ENCODE assay signal across 8 cellular contexts in the genomic region with DNA sequence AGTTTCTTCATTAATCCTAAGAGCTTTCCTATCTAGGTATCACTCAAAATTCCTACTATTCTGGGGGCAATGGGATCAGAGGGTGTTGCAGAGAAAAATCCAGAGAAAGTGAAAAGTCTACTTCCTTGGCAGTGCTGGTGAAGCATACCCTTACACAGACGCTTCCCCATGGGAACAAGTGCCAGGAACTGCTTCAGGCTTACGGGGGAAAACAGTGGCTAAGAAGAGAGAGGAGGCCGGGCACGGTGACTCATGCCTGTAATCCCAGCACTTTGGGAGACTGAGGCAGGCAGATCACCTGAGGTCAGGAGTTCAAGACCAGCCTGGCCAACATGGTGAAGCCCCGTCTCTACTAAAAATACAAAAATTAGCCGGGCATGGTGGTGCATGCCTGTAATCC. TPM values are rescaled to one million over a fixed set of nuclear protein-coding genes. Genes with fewer than 3 reads are reported as not detected.
A peak's percentile ranks its signal among the peaks of the same experiment; 100 is the strongest.
DNase-seq lines count a peak whose midpoint lies in the region; ATAC-seq and TF ChIP-seq lines count a peak whose summit lies in the region.
"Not testable (repeated sequence)": the region's sequence is repeated elsewhere in the genome, so short reads cannot be mapped to it uniquely, and the experiment has no call there.

No MANE protein-coding gene starts in this region.

- not testable (repeated sequence) for H3K36me3 ChIP-seq in ACC112 (ENCODE audit: insufficient read depth, low read length)

- H3K27me3 Mint-ChIP-seq in IgD-negative memory B cell; activated B cell treated with CpG ODN at 0.5 μM for 24 hours; activated naive CD8-positive, alpha-beta T cell treated with anti-CD3 and anti-CD28 coated beads, Interleukin-2, amount 10 ng/mL, durations not matched to agents 7 days and 5 days; dendritic cell treated with granulocyte-macrophage colony-stimulating factor and Interleukin-4, amounts not matched to agents 40 ng/mL and 50 ng/mL, for 4 days; natural killer cell treated with Interleukin-12 subunit alpha and Interleukin-12 subunit beta and Interleukin-15 and Interleukin-18, amount 100 ng/mL, for 72 hours; stimulated activated naive CD8-positive, alpha-beta T cell treated with anti-CD3 and anti-CD28 coated beads, Interleukin-15, Interleukin-2, amounts not matched to agents 100 ng/mL and 50 ng/mL, for 24 hours: not testable (repeated sequence)

- peaks cover 76% of the 10 kb centered on the region for H3K79me2 ChIP-seq in ACC112 (ENCODE audit: control insufficient read depth, insufficient read depth, low read length, unreplicated experiment)

- DNase-seq in activated B cell treated with CpG ODN at 0.5 μM for 24 hours; activated naive CD8-positive, alpha-beta T cell treated with anti-CD3 and anti-CD28 coated beads, Interleukin-2, amount 10 ng/mL, durations not matched to agents 7 days and 5 days; right cardiac atrium; natural killer cell treated with Interleukin-12 subunit alpha and Interleukin-12 subunit beta and Interleukin-15 and Interleukin-18, amount 100 ng/mL, for 72 hours (ENCODE audit: low spot score): not testable (repeated sequence)

- H3K4me1 ChIP-seq in ACC112 (ENCODE audit: control insufficient read depth, insufficient read depth, low read length, unreplicated experiment): peaks cover 61% of the 10 kb centered on the region
- peaks cover 43% of the 10 kb centered on the region for H3K4me1 ChIP-seq in right cardiac atrium (ENCODE audit: control insufficient read depth, insufficient read depth, low read length)

- not testable (repeated sequence) for H3K27me3 ChIP-seq in ACC112 (ENCODE audit: insufficient read depth, low read length); right cardiac atrium (ENCODE audit: control insufficient read depth, insufficient read depth)

- 44% methylated on average over 6 of the region's 6 CpGs for WGBS in right cardiac atrium

- not testable (repeated sequence) for H3K9me3 ChIP-seq in right cardiac atrium (ENCODE audit: control insufficient read depth, low read length)

- CTCF ChIA-PET in activated B cell treated with CpG ODN at 0.5 μM for 24 hours (lab: Charles Lee): interaction anchor here (1.0 to 2.3 kb wide), 4 partner anchors 15 to 58 kb away, joined by 3 to 18 read pairs (median 6); no protein-coding TSS in a partner anchor

- not testable (repeated sequence) for H3K4me3 ChIP-seq in ACC112 (ENCODE audit: low read depth, low read length); right cardiac atrium (ENCODE audit: low read length)

- H3K36me3 Mint-ChIP-seq in IgD-negative memory B cell; natural killer cell treated with Interleukin-12 subunit alpha and Interleukin-12 subunit beta and Interleukin-15 and Interleukin-18, amount 100 ng/mL, for 72 hours: not testable (repeated sequence)
- H3K36me3 Mint-ChIP-seq in activated B cell treated with CpG ODN at 0.5 μM for 24 hours (ENCODE audit: low read depth): peaks cover 20% of the 10 kb centered on the region
- peaks cover 25% of the 10 kb centered on the region for H3K36me3 Mint-ChIP-seq in activated naive CD8-positive, alpha-beta T cell treated with anti-CD3 and anti-CD28 coated beads, Interleukin-2, amount 10 ng/mL, durations not matched to agents 7 days and 5 days
- H3K36me3 Mint-ChIP-seq in dendritic cell treated with granulocyte-macrophage colony-stimulating factor and Interleukin-4, amounts not matched to agents 40 ng/mL and 50 ng/mL, for 4 days (ENCODE audit: low read depth): peaks cover 36% of the 10 kb centered on the region
- H3K36me3 Mint-ChIP-seq in stimulated activated naive CD8-positive, alpha-beta T cell treated with anti-CD3 and anti-CD28 coated beads, Interleukin-15, Interleukin-2, amounts not matched to agents 100 ng/mL and 50 ng/mL, for 24 hours (ENCODE audit: low read depth): peaks cover 21% of the 10 kb centered on the region

- ATAC-seq in activated B cell treated with CpG ODN at 0.5 μM for 24 hours (ENCODE audit: low read depth); activated naive CD8-positive, alpha-beta T cell treated with anti-CD3 and anti-CD28 coated beads, Interleukin-2, amount 10 ng/mL, durations not matched to agents 7 days and 5 days (ENCODE audit: low read depth); right cardiac atrium; natural killer cell treated with Interleukin-12 subunit alpha and Interleukin-12 subunit beta and Interleukin-15 and Interleukin-18, amount 100 ng/mL, for 72 hours: not testable (repeated sequence)

- H3K27ac ChIP-seq in ACC112 (ENCODE audit: low read depth, low read length) (peak overlapping the region; percentile 98; the same call in 1 of the 2 replicates), right cardiac atrium (ENCODE audit: low read length) (peak overlapping the region; percentile 100)

- POLR2A ChIA-PET in activated B cell treated with CpG ODN at 0.5 μM for 24 hours (lab: Charles Lee): interaction anchor here (1.4 to 2.4 kb wide), 3 partner anchors 15 to 205 kb away, joined by 3 to 40 read pairs (median 5); no protein-coding TSS in a partner anchor
- POLR2A ChIA-PET in activated naive CD8-positive, alpha-beta T cell treated with anti-CD3 and anti-CD28 coated beads, Interleukin-2, amount 10 ng/mL, durations not matched to agents 7 days and 5 days (lab: Charles Lee): interaction anchor here (0.7 to 3.9 kb wide), 4 partner anchors 12 to 242 kb away, joined by 3 to 77 read pairs (median 9); no protein-coding TSS in a partner anchor

- H2AFZ ChIP-seq in ACC112 (ENCODE audit: low read length, unreplicated experiment): not testable (repeated sequence)

- peak overlapping the region in 3 of 4 donors; percentile 65 to 91 (median 80) for H3K4me3 Mint-ChIP-seq in IgD-negative memory B cell
- H3K4me3 Mint-ChIP-seq in activated B cell treated with CpG ODN at 0.5 μM for 24 hours: peak overlapping the region; percentile 29
- H3K4me3 Mint-ChIP-seq in activated naive CD8-positive, alpha-beta T cell treated with anti-CD3 and anti-CD28 coated beads, Interleukin-2, amount 10 ng/mL, durations not matched to agents 7 days and 5 days: peak overlapping the region; percentile 93
- H3K4me3 Mint-ChIP-seq in dendritic cell treated with granulocyte-macrophage colony-stimulating factor and Interleukin-4, amounts not matched to agents 40 ng/mL and 50 ng/mL, for 4 days: peak overlapping the region; percentile 88
- H3K4me3 Mint-ChIP-seq in natural killer cell treated with Interleukin-12 subunit alpha and Interleukin-12 subunit beta and Interleukin-15 and Interleukin-18, amount 100 ng/mL, for 72 hours: peak overlapping the region; percentile 90
- H3K4me3 Mint-ChIP-seq in stimulated activated naive CD8-positive, alpha-beta T cell treated with anti-CD3 and anti-CD28 coated beads, Interleukin-15, Interleukin-2, amounts not matched to agents 100 ng/mL and 50 ng/mL, for 24 hours: peak overlapping the region; percentile 89

- H3K4me1 Mint-ChIP-seq in IgD-negative memory B cell (peaks cover 35 to 59% (median 43%) of the 10 kb centered on the region in 3 donors), activated B cell treated with CpG ODN at 0.5 μM for 24 hours (peaks cover 78% of the 10 kb centered on the region)
- peaks cover 52% of the 10 kb centered on the region for H3K4me1 Mint-ChIP-seq in activated naive CD8-positive, alpha-beta T cell treated with anti-CD3 and anti-CD28 coated beads, Interleukin-2, amount 10 ng/mL, durations not matched to agents 7 days and 5 days
- H3K4me1 Mint-ChIP-seq in dendritic cell treated with granulocyte-macrophage colony-stimulating factor and Interleukin-4, amounts not matched to agents 40 ng/mL and 50 ng/mL, for 4 days (ENCODE audit: low read depth): peaks cover 72% of the 10 kb centered on the region
- H3K4me1 Mint-ChIP-seq in natural killer cell treated with Interleukin-12 subunit alpha and Interleukin-12 subunit beta and Interleukin-15 and Interleukin-18, amount 100 ng/mL, for 72 hours (ENCODE audit: low read depth in 2 of 2): peaks cover 52 to 54% of the 10 kb centered on the region in 2 donors
- H3K4me1 Mint-ChIP-seq in stimulated activated naive CD8-positive, alpha-beta T cell treated with anti-CD3 and anti-CD28 coated beads, Interleukin-15, Interleukin-2, amounts not matched to agents 100 ng/mL and 50 ng/mL, for 24 hours (ENCODE audit: low read depth): peaks cover 81% of the 10 kb centered on the region

- H3K27ac Mint-ChIP-seq in IgD-negative memory B cell (peak overlapping the region in 2 of 3 donors; percentile 10 to 61), activated B cell treated with CpG ODN at 0.5 μM for 24 hours (peak overlapping the region; percentile 32)
- peak overlapping the region; percentile 89 for H3K27ac Mint-ChIP-seq in activated naive CD8-positive, alpha-beta T cell treated with anti-CD3 and anti-CD28 coated beads, Interleukin-2, amount 10 ng/mL, durations not matched to agents 7 days and 5 days
- H3K27ac Mint-ChIP-seq in dendritic cell treated with granulocyte-macrophage colony-stimulating factor and Interleukin-4, amounts not matched to agents 40 ng/mL and 50 ng/mL, for 4 days: peak overlapping the region; percentile 98
- peak overlapping the region; percentile 80 to 84 for H3K27ac Mint-ChIP-seq in natural killer cell treated with Interleukin-12 subunit alpha and Interleukin-12 subunit beta and Interleukin-15 and Interleukin-18, amount 100 ng/mL, for 72 hours
- peak overlapping the region; percentile 83 for H3K27ac Mint-ChIP-seq in stimulated activated naive CD8-positive, alpha-beta T cell treated with anti-CD3 and anti-CD28 coated beads, Interleukin-15, Interleukin-2, amounts not matched to agents 100 ng/mL and 50 ng/mL, for 24 hours

- intact Hi-C loops in activated B cell treated with CpG ODN at 0.5 μM for 24 hours (cut with micrococcal nuclease) (loop anchor here (5.0 to 10.0 kb wide), 3 partner anchors 265 to 858 kb away; partner anchors contain the start of genes NUTM2E and PPIF), right cardiac atrium (cut with DNase I) (loop anchor here in 2 of 4 donors (5.0 kb wide), 1 partner anchor 35 kb away; no protein-coding TSS in a partner anchor)
- intact Hi-C loops in dendritic cell treated with granulocyte-macrophage colony-stimulating factor and Interleukin-4, amounts not matched to agents 40 ng/mL and 50 ng/mL, for 4 days (cut with micrococcal nuclease): loop anchor here (2.0 to 5.0 kb wide), 2 partner anchors 16 to 35 kb away; no protein-coding TSS in a partner anchor

- TF ChIP-seq CTCF in activated B cell treated with CpG ODN at 0.5 μM for 24 hours (IDR thresholded peaks at IDR 0.05): not testable (repeated sequence)

- not testable (repeated sequence) for H3K9me3 Mint-ChIP-seq in IgD-negative memory B cell; activated B cell treated with CpG ODN at 0.5 μM for 24 hours; activated naive CD8-positive, alpha-beta T cell treated with anti-CD3 and anti-CD28 coated beads, Interleukin-2, amount 10 ng/mL, durations not matched to agents 7 days and 5 days; dendritic cell treated with granulocyte-macrophage colony-stimulating factor and Interleukin-4, amounts not matched to agents 40 ng/mL and 50 ng/mL, for 4 days; natural killer cell treated with Interleukin-12 subunit alpha and Interleukin-12 subunit beta and Interleukin-15 and Interleukin-18, amount 100 ng/mL, for 72 hours; stimulated activated naive CD8-positive, alpha-beta T cell treated with anti-CD3 and anti-CD28 coated beads, Interleukin-15, Interleukin-2, amounts not matched to agents 100 ng/mL and 50 ng/mL, for 24 hours

RNA-seq across cellular contexts. Expression of gene ANXA11, which starts 2.8 kb away (rescaled TPM):
- polyA plus RNA-seq in IgD-negative memory B cell (243 TPM), right cardiac atrium (232 TPM)
- total RNA-seq in activated B cell treated with CpG ODN at 0.5 μM for 24 hours (178 and 190 TPM in 2 replicates), right cardiac atrium (100 to 1,000 TPM; 371 to 451 (median 403) TPM)
- total RNA-seq in activated naive CD8-positive, alpha-beta T cell treated with anti-CD3 and anti-CD28 coated beads, Interleukin-2, amount 10 ng/mL, durations not matched to agents 7 days and 5 days: 100 to 1,000 TPM; 263 to 277 TPM
- total RNA-seq in natural killer cell treated with Interleukin-12 subunit alpha and Interleukin-12 subunit beta and Interleukin-15 and Interleukin-18, amount 100 ng/mL, for 72 hours: 100 to 1,000 TPM; 134 to 166 TPM

Comparison
In these comparisons a context has a peak if more than half of its experiments do, and no peak if none do; other contexts are left out.
1. H3K27ac Mint-ChIP-seq: peak in every context shown above with its lines; median percentile 98 in dendritic cell treated with granulocyte-macrophage colony-stimulating factor and Interleukin-4, amounts not matched to agents 40 ng/mL and 50 ng/mL, for 4 days; 89 in activated naive CD8-positive, alpha-beta T cell treated with anti-CD3 and anti-CD28 coated beads, Interleukin-2, amount 10 ng/mL, durations not matched to agents 7 days and 5 days; 83 in stimulated activated naive CD8-positive, alpha-beta T cell treated with anti-CD3 and anti-CD28 coated beads, Interleukin-15, Interleukin-2, amounts not matched to agents 100 ng/mL and 50 ng/mL, for 24 hours; 82 in natural killer cell treated with Interleukin-12 subunit alpha and Interleukin-12 subunit beta and Interleukin-15 and Interleukin-18, amount 100 ng/mL, for 72 hours; 36 in IgD-negative memory B cell; 32 in activated B cell treated with CpG ODN at 0.5 μM for 24 hours.
2. H3K4me3 Mint-ChIP-seq: peak in every context shown above with its lines; median percentile 93 in activated naive CD8-positive, alpha-beta T cell treated with anti-CD3 and anti-CD28 coated beads, Interleukin-2, amount 10 ng/mL, durations not matched to agents 7 days and 5 days; 90 in natural killer cell treated with Interleukin-12 subunit alpha and Interleukin-12 subunit beta and Interleukin-15 and Interleukin-18, amount 100 ng/mL, for 72 hours; 89 in stimulated activated naive CD8-positive, alpha-beta T cell treated with anti-CD3 and anti-CD28 coated beads, Interleukin-15, Interleukin-2, amounts not matched to agents 100 ng/mL and 50 ng/mL, for 24 hours; 88 in dendritic cell treated with granulocyte-macrophage colony-stimulating factor and Interleukin-4, amounts not matched to agents 40 ng/mL and 50 ng/mL, for 4 days; 80 in IgD-negative memory B cell; 29 in activated B cell treated with CpG ODN at 0.5 μM for 24 hours.